ENCODE assay signal across 1 cellular context in genomic region chr18:47035156-47035671, GRCh38.
TF ChIP-seq lines count a peak whose summit lies in the region.

TSS of gene ELOA2 (minus strand) at chr18:47035621. CDS start at chr18:47035264, 357 bp downstream.

TF ChIP-seq in H1, 55 proteins besides CTCF, POLR2A, EP300 and RAD21 (continued from another document):
- TF ChIP-seq ATF2 (IDR thresholded peaks at IDR 0.05; ENCODE audit: low read length) (no peak), ASH2L (IDR thresholded peaks at IDR 0.05; ENCODE audit: low read length) (no peak), KDM5A (IDR thresholded peaks at IDR 0.05; ENCODE audit: low read length) (no peak)
